In the genomic region with DNA sequence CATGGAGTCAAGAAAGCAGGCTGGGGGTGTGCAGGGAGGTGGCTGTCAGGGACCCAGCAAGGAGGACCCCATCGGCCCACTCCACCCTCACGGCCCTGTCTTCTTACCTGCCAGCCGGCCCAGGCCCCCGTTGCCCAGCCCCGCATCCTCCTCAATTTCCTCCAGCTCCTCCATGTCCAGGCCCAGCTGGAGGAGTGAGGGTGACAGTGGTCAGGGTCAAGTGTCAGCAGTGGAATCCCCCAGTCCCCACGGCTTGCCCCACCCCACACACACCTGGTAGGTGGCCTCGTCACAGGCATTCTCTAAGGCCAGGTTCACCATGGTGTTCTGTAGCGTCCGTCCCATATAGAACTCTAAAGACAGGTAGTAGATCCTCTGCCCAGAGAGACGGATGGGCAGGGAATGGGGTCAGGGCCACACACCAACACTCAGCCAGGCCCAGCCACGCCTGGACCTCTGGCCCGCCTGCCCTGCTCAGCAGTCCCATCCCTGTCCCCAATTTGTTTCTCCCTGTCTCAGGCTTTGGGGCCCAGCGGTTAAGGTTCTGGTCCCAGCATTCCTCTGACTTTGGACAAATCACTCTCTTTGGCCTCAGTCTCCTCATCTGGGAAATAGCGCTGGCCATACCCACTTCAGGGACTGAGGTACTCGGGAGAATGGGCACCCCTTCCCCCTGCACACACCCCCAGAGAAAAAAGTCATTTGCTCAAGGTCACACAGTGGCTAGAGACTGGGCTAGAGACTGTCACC, we compare ENCODE assay signal across 1 cellular context.
TF ChIP-seq lines count a peak whose summit lies in the region.

No MANE protein-coding gene starts in this region.

TF ChIP-seq in SK-N-SH, 30 proteins besides CTCF, POLR2A, EP300 and RAD21 (continued from another document):
- TF ChIP-seq, protein P1, sequence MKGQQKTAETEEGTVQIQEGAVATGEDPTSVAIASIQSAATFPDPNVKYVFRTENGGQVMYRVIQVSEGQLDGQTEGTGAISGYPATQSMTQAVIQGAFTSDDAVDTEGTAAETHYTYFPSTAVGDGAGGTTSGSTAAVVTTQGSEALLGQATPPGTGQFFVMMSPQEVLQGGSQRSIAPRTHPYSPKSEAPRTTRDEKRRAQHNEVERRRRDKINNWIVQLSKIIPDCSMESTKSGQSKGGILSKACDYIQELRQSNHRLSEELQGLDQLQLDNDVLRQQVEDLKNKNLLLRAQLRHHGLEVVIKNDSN (IDR thresholded peaks at IDR 0.05; ENCODE audit: borderline replicate concordance, low read depth), result no peak
- TF ChIP-seq, protein P2, sequence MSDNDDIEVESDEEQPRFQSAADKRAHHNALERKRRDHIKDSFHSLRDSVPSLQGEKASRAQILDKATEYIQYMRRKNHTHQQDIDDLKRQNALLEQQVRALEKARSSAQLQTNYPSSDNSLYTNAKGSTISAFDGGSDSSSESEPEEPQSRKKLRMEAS (IDR thresholded peaks at IDR 0.05; ENCODE audit: low read depth), result no peak
- no peak for TF ChIP-seq POLR2AphosphoS5 (IDR thresholded peaks at IDR 0.05; ENCODE audit: low read depth, low read length)
- no peak for TF ChIP-seq JUND (IDR thresholded peaks at IDR 0.05)
- TF ChIP-seq RCOR1 (IDR thresholded peaks at IDR 0.05; ENCODE audit: low read length), result no peak
- TF ChIP-seq, protein P3, sequence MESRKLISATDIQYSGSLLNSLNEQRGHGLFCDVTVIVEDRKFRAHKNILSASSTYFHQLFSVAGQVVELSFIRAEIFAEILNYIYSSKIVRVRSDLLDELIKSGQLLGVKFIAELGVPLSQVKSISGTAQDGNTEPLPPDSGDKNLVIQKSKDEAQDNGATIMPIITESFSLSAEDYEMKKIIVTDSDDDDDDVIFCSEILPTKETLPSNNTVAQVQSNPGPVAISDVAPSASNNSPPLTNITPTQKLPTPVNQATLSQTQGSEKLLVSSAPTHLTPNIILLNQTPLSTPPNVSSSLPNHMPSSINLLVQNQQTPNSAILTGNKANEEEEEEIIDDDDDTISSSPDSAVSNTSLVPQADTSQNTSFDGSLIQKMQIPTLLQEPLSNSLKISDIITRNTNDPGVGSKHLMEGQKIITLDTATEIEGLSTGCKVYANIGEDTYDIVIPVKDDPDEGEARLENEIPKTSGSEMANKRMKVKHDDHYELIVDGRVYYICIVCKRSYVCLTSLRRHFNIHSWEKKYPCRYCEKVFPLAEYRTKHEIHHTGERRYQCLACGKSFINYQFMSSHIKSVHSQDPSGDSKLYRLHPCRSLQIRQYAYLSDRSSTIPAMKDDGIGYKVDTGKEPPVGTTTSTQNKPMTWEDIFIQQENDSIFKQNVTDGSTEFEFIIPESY (IDR thresholded peaks at IDR 0.05; ENCODE audit: borderline replicate concordance, low read depth), result no peak
- TF ChIP-seq SMC3 (IDR thresholded peaks at IDR 0.05; ENCODE audit: low read depth, low read length), result no peak
